Comparison of ENCODE assay signal across 8 cellular contexts in genomic region chr6:158649289-158650143, GRCh38. TPM values are rescaled to one million over a fixed set of nuclear protein-coding genes. Genes with fewer than 3 reads are reported as not detected.
DNase-seq lines count a peak whose midpoint lies in the region; ATAC-seq and TF ChIP-seq lines count a peak whose summit lies in the region.

Gene SYTL3, plus strand, starts transcription at chr6:158650054. Its CDS starts 13,215 bp downstream, at chr6:158663269.

- WGBS in thyroid gland, 2 donors, result 25 to 29% methylated on average over 15 of the region's 15 CpGs

- H3K36me3 Mint-ChIP-seq in dendritic cell treated with granulocyte-macrophage colony-stimulating factor and Interleukin-4, amounts not matched to agents 40 ng/mL and 50 ng/mL, for 4 days (ENCODE audit: low read depth), result peaks cover 5% of the 10 kb centered on the region
- no peaks in the 10 kb centered on the region for H3K36me3 Mint-ChIP-seq in nephron (ENCODE audit: low read depth)

- H3K4me3 Mint-ChIP-seq in dendritic cell treated with granulocyte-macrophage colony-stimulating factor and Interleukin-4, amounts not matched to agents 40 ng/mL and 50 ng/mL, for 4 days, result no peak within 1 kb of the TSS
- peak within 1 kb of the TSS; percentile 1 to 28 (median 9) for H3K4me3 Mint-ChIP-seq in nephron

- no peaks in the 10 kb centered on the region for H3K9me3 Mint-ChIP-seq in dendritic cell treated with granulocyte-macrophage colony-stimulating factor and Interleukin-4, amounts not matched to agents 40 ng/mL and 50 ng/mL, for 4 days
- H3K9me3 Mint-ChIP-seq in nephron, result no peaks in the 10 kb centered on the region

- intact Hi-C loops in dendritic cell treated with granulocyte-macrophage colony-stimulating factor and Interleukin-4, amounts not matched to agents 40 ng/mL and 50 ng/mL, for 4 days (cut with micrococcal nuclease), result loop anchor here (5.0 kb wide), 1 partner anchor 38 kb away; no protein-coding TSS in a partner anchor
- intact Hi-C loops in thyroid gland (cut with DNase I), result no loop called here

- H3K27ac ChIP-seq in thyroid gland, result peak within 1 kb of the TSS in 1 of 3 donors; percentile 46

- DNase-seq in DMS79 (lab: John Stamatoyannopoulos, UW) (peak; percentile 95), KBM-7 (peak; percentile 59), thyroid gland (peak; percentile 91 to 93), NCI-H524 treated with DMSO at 0.1 percent for 48 hours (lab: John Stamatoyannopoulos, UW) (no peak)
- DNase-seq in activated CD4-positive, alpha-beta T cell treated with anti-CD3 and anti-CD28 coated beads for 24 hours (ENCODE audit: low read depth in 2 of 2), result peak; percentile 57 to 69

- TF ChIP-seq POLR2A in thyroid gland (IDR thresholded peaks at IDR 0.05), result no peak

- H3K27ac Mint-ChIP-seq in dendritic cell treated with granulocyte-macrophage colony-stimulating factor and Interleukin-4, amounts not matched to agents 40 ng/mL and 50 ng/mL, for 4 days, result peak within 1 kb of the TSS; percentile 84
- peak within 1 kb of the TSS; percentile 83 to 96 (median 89) for H3K27ac Mint-ChIP-seq in nephron

- TF ChIP-seq CTCF in nephron (IDR thresholded peaks at IDR 0.05; ENCODE audit: unreplicated experiment in 3 of 3), result no peak
- no peak for TF ChIP-seq CTCF in thyroid gland (IDR thresholded peaks at IDR 0.05)

- H3K36me3 ChIP-seq in thyroid gland, result no peaks in the 10 kb centered on the region

- no peaks in the 10 kb centered on the region for H3K27me3 ChIP-seq in thyroid gland

- H3K4me1 Mint-ChIP-seq in dendritic cell treated with granulocyte-macrophage colony-stimulating factor and Interleukin-4, amounts not matched to agents 40 ng/mL and 50 ng/mL, for 4 days (ENCODE audit: low read depth), result peaks cover 46% of the 10 kb centered on the region
- H3K4me1 Mint-ChIP-seq in nephron, result peaks cover 41% of the 10 kb centered on the region

- no peaks in the 10 kb centered on the region for H3K9me3 ChIP-seq in thyroid gland

- ATAC-seq in GM21526 (IDR thresholded peaks at IDR 0.05; ENCODE audit: low FRiP score, unreplicated experiment), result peak; percentile 54

- no peaks in the 10 kb centered on the region for H3K27me3 Mint-ChIP-seq in dendritic cell treated with granulocyte-macrophage colony-stimulating factor and Interleukin-4, amounts not matched to agents 40 ng/mL and 50 ng/mL, for 4 days
- H3K27me3 Mint-ChIP-seq in nephron (ENCODE audit: low read depth), result peaks cover 3% of the 10 kb centered on the region

- H3K4me1 ChIP-seq in thyroid gland, result peaks cover 12 to 23% of the 10 kb centered on the region in 2 donors

- no peak within 1 kb of the TSS for H3K4me3 ChIP-seq in thyroid gland (replicated peaks in 1 of 3)

- in situ Hi-C loops in KBM-7 (cut with MboI; ENCODE audit: low pct_unique_long_range_greater_than_20kb, low sequenced_read_pairs), result no loop called here

RNA-seq across cellular contexts. Expression of gene SYTL3, which starts in this region (rescaled TPM):
- 10 to 100 TPM; 16.9 to 33.0 (median 24.4) TPM for total RNA-seq in thyroid gland
